ENCODE assay signal across 24 cellular contexts in genomic region chr4:41320786-41321185, GRCh38.
"Had no signal": no experiment of that assay in that cellular context is flagged by ENCODE, and none has a peak within 500 bp of the region (broad histone marks: within the 10 kb centered on the region; RNA-seq: fewer than 3 reads in every experiment).

No MANE protein-coding gene starts in this region.

- H2AFZ ChIP-seq: hepatocyte had no signal

- ATAC-seq: foreskin keratinocyte; gastroesophageal sphincter; heart left ventricle; left lobe of liver; natural killer cell treated with Interleukin-12 subunit alpha and Interleukin-12 subunit beta and Interleukin-15 and Interleukin-18, amount 100 ng/mL, for 72 hours; pancreas; sciatic nerve; stimulated activated effector memory CD8-positive, alpha-beta T cell treated with anti-CD3 and anti-CD28 coated beads, Interleukin-12 subunit alpha, Interleukin-12 subunit beta, amount 100 ng/mL, for 72 hours; stimulated activated naive CD8-positive, alpha-beta T cell treated with anti-CD3 and anti-CD28 coated beads, Interleukin-15, Interleukin-2, amounts not matched to agents 100 U/mL and 50 U/mL, for 24 hours; upper lobe of right lung had no signal

- H3K4me1 ChIP-seq: gastroesophageal sphincter, pancreas, testis, tibial nerve, upper lobe of right lung, uterus had no signal

- H3K36me3 ChIP-seq: esophagus muscularis mucosa, gastroesophageal sphincter, heart left ventricle, neutrophil, pancreas, tibial nerve, upper lobe of right lung, uterus had no signal

- H3K4me2 ChIP-seq: hepatocyte had no signal

- H3K27ac ChIP-seq: dorsolateral prefrontal cortex, esophagus muscularis mucosa, foreskin keratinocyte, gastroesophageal sphincter, heart left ventricle, hepatocyte, neutrophil, pancreas, testis, tibial nerve, upper lobe of right lung, uterus had no signal

- H3K9me3 ChIP-seq: esophagus muscularis mucosa, gastroesophageal sphincter, neutrophil, pancreas, testis, tibial nerve, upper lobe of right lung, uterus had no signal

- DNase-seq: cortex of kidney; dorsolateral prefrontal cortex; effector CD4-positive, alpha-beta T cell; heart left ventricle; kidney; pancreas; stimulated activated CD4-positive, alpha-beta T cell treated with anti-CD3 and anti-CD28 coated beads, Interleukin-2, amount 100 ng/mL, for 24 hours; stimulated activated CD4-positive, alpha-beta T cell treated with anti-CD3 and anti-CD28 coated beads, Interleukin-4, amount 100 ng/mL, for 24 hours; stimulated activated naive CD8-positive, alpha-beta T cell treated with anti-CD3 and anti-CD28 coated beads, Interleukin-15, Interleukin-2, amounts not matched to agents 100 U/mL and 50 U/mL, for 24 hours; substantia nigra; testis; upper lobe of right lung; uterus had no signal

- H3K79me2 ChIP-seq: hepatocyte had no signal

- H3K4me3 ChIP-seq: dorsolateral prefrontal cortex, esophagus muscularis mucosa, gastroesophageal sphincter, heart left ventricle, hepatocyte, lung, pancreas, testis, tibial nerve, upper lobe of right lung, uterus had no signal

- H3K27me3 ChIP-seq: dorsolateral prefrontal cortex, esophagus muscularis mucosa, foreskin keratinocyte, gastroesophageal sphincter, heart left ventricle, hepatocyte, neutrophil, pancreas, testis, tibial nerve, upper lobe of right lung, uterus had no signal
